Comparison of ENCODE assay signal across 14 cellular contexts in genomic region chr4:149887091-149887490, GRCh38.
"Had no signal": no experiment of that assay in that cellular context is flagged by ENCODE, and none has a peak within 500 bp of the region (broad histone marks: within the 10 kb centered on the region; RNA-seq: fewer than 3 reads in every experiment).

No MANE protein-coding gene starts in this region.

- H3K4me3 ChIP-seq: prostate gland had no signal

- DNase-seq: activated CD4-positive, alpha-beta T cell treated with anti-CD3 and anti-CD28 coated beads, Interleukin-2, amount 50 U/mL, for 1 hour; activated naive CD4-positive, alpha-beta T cell treated with Interleukin-2 at 50 U/mL for 16 hours; aorta; endodermal cell; erythroblast; hypothalamus; kidney glomerular epithelial cell; mesendoderm; nucleus accumbens; stimulated activated CD4-positive, alpha-beta T cell treated with anti-CD3 and anti-CD28 coated beads, Interleukin-2, amount 100 ng/mL, for 24 hours had no signal

- ATAC-seq: activated T-helper 17 cell treated with anti-CD3 and anti-CD28 coated beads, Interleukin-2, amount 50 U/mL, for 72 hours; sciatic nerve; stimulated activated effector memory CD8-positive, alpha-beta T cell treated with anti-CD3 and anti-CD28 coated beads, Interleukin-12 subunit alpha, Interleukin-12 subunit beta, amount 100 ng/mL, for 72 hours had no signal
